Comparison of ENCODE assay signal across 8 cellular contexts in the genomic region with DNA sequence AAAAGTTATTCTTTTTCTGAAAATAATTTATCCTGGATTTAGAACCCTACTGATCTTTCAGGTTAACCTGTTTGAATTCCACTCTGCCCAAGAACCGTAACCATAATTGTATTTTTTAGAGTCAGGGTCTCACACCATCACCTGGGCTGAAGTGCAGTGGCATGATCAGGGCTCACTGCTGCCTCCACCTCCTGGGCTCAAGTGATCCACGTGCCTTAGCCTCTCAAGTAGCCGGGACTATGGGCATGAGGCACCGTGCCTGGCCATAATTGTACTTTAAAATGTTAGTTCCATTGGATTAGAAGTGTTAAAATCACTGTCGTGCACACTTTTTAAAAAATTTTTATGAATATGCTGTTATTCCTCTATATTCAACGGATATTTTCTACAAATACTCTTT. TPM values are rescaled to one million over a fixed set of nuclear protein-coding genes. Genes with fewer than 3 reads are reported as not detected.
DNase-seq lines count a peak whose midpoint lies in the region; ATAC-seq, FAIRE-seq and TF ChIP-seq lines count a peak whose summit lies in the region.

No MANE protein-coding gene starts in this region.

- H3K27me3 ChIP-seq in heart left ventricle: no peaks in the 10 kb centered on the region
- no peaks in the 10 kb centered on the region for H3K27me3 ChIP-seq in upper lobe of right lung

- H3K27ac ChIP-seq in heart left ventricle (peak overlapping the region in 11 of 12 donors; percentile 89 to 99 (median 96)), upper lobe of right lung (peak overlapping the region; percentile 97)

- TF ChIP-seq POLR2A in heart left ventricle (IDR thresholded peaks at IDR 0.05) (no peak), H54 (IDR thresholded peaks at IDR 0.05; ENCODE audit: low read depth, low read length) (no peak)

- H3K36me3 ChIP-seq in heart left ventricle: peaks cover 0 to 10% (median 0%) of the 10 kb centered on the region in 9 donors
- peaks cover 3% of the 10 kb centered on the region for H3K36me3 ChIP-seq in upper lobe of right lung

- H3K4me3 ChIP-seq in heart left ventricle (peak overlapping the region; percentile 82 to 99 (median 94)), upper lobe of right lung (peak overlapping the region; percentile 93)

- H3K27me3 Mint-ChIP-seq in activated naive CD8-positive, alpha-beta T cell treated with anti-CD3 and anti-CD28 coated beads for 36 hours: no peaks in the 10 kb centered on the region
- no peaks in the 10 kb centered on the region for H3K27me3 Mint-ChIP-seq in memory B cell

- H3K9me3 ChIP-seq in heart left ventricle: no peaks in the 10 kb centered on the region
- H3K9me3 ChIP-seq in upper lobe of right lung: no peaks in the 10 kb centered on the region

- no peak for ATAC-seq in heart left ventricle
- ATAC-seq in Right ventricle myocardium superior (ENCODE audit: poor library complexity): no peak
- ATAC-seq in memory B cell (ENCODE audit: low read depth): no peak
- no peak for ATAC-seq in upper lobe of right lung
- no peak for ATAC-seq in GM21723 (IDR thresholded peaks at IDR 0.05; ENCODE audit: unreplicated experiment)
- no peak for ATAC-seq in HG02973 (IDR thresholded peaks at IDR 0.05; ENCODE audit: unreplicated experiment)

- intact Hi-C loops in heart left ventricle (cut with DNase I) (loop anchor here in 4 of 10 donors (5.0 to 10.0 kb wide), 7 partner anchors 40 to 402 kb away; partner anchors contain the start of genes FAN1 (in 1 of the 4) and KLF13 (in 1 of the 4)), Right ventricle myocardium superior (cut with DNase I) (no loop called here), upper lobe of right lung (cut with DNase I) (no loop called here)

- DNase-seq in heart left ventricle (no peak), Right ventricle myocardium superior (no peak), memory B cell (ENCODE audit: low spot score in 2 of 2) (no peak), upper lobe of right lung (peak; percentile 73), H54 (ENCODE audit: insufficient read length, low spot score) (no peak)
- no peak for DNase-seq in activated naive CD8-positive, alpha-beta T cell treated with anti-CD3 and anti-CD28 coated beads for 36 hours

- peak overlapping the region; percentile 85 for H3K4me3 Mint-ChIP-seq in activated naive CD8-positive, alpha-beta T cell treated with anti-CD3 and anti-CD28 coated beads for 36 hours
- peak overlapping the region; percentile 58 for H3K4me3 Mint-ChIP-seq in memory B cell

- 59 to 83% (median 70%) methylated on average over 6 of the region's 6 CpGs for WGBS in heart left ventricle, 4 donors

- no peak for TF ChIP-seq CTCF in heart left ventricle (IDR thresholded peaks at IDR 0.05)
- no peak for TF ChIP-seq CTCF in upper lobe of right lung (IDR thresholded peaks at IDR 0.05)

- no peaks in the 10 kb centered on the region for H3K9me3 Mint-ChIP-seq in activated naive CD8-positive, alpha-beta T cell treated with anti-CD3 and anti-CD28 coated beads for 36 hours
- no peaks in the 10 kb centered on the region for H3K9me3 Mint-ChIP-seq in memory B cell

- peaks cover 4% of the 10 kb centered on the region for H3K36me3 Mint-ChIP-seq in activated naive CD8-positive, alpha-beta T cell treated with anti-CD3 and anti-CD28 coated beads for 36 hours
- peaks cover 6% of the 10 kb centered on the region for H3K36me3 Mint-ChIP-seq in memory B cell

- peak overlapping the region; percentile 68 for H3K27ac Mint-ChIP-seq in activated naive CD8-positive, alpha-beta T cell treated with anti-CD3 and anti-CD28 coated beads for 36 hours
- peak overlapping the region; percentile 32 for H3K27ac Mint-ChIP-seq in memory B cell

- peaks cover 0 to 41% (median 31%) of the 10 kb centered on the region in 12 donors for H3K4me1 ChIP-seq in heart left ventricle
- H3K4me1 ChIP-seq in upper lobe of right lung: peaks cover 14% of the 10 kb centered on the region

- peaks cover 14% of the 10 kb centered on the region for H3K4me1 Mint-ChIP-seq in activated naive CD8-positive, alpha-beta T cell treated with anti-CD3 and anti-CD28 coated beads for 36 hours
- peaks cover 19% of the 10 kb centered on the region for H3K4me1 Mint-ChIP-seq in memory B cell

- FAIRE-seq in H54 (lab: Jason Lieb, UNC): no peak

RNA-seq across cellular contexts. Expression of gene MTMR10, which starts 1.0 kb away (rescaled TPM):
- total RNA-seq in heart left ventricle (10 to 100 TPM; 14.4 to 38.9 (median 27.8) TPM), Right ventricle myocardium superior (30.0 TPM), upper lobe of right lung (36.2 TPM)
- 10 to 100 TPM in 1 of 2 donors, 1 to 10 TPM in 1; 8.6 to 22.6 TPM for polyA plus RNA-seq in heart left ventricle
- 10 to 100 TPM; 13.6 to 15.6 TPM for total RNA-seq in activated naive CD8-positive, alpha-beta T cell treated with anti-CD3 and anti-CD28 coated beads for 36 hours
